8 cellular contexts compared by ENCODE assay signal in genomic region chr12:57240926-57241555, GRCh38. TPM values are rescaled to one million over a fixed set of nuclear protein-coding genes. Genes with fewer than 3 reads are reported as not detected.
DNase-seq lines count a peak whose midpoint lies in the region; ATAC-seq and TF ChIP-seq lines count a peak whose summit lies in the region.

No MANE protein-coding gene starts in this region.

- TF ChIP-seq CTCF in Caco-2 (IDR thresholded peaks at IDR 0.05; ENCODE audit: insufficient read depth in 1 of 2, low read depth in 1 of 2, low read length in 1 of 2, severe bottlenecking in 1 of 2, unreplicated experiment in 1 of 2) = no peak

- H3K27ac Mint-ChIP-seq in Caco-2 (ENCODE audit: unreplicated experiment) = peak overlapping the region; percentile 44
- no peak overlapping the region for H3K27ac Mint-ChIP-seq in activated T-helper 2 cell treated with anti-CD3 and anti-CD28 coated beads, Interferon-gamma antibody, Interleukin-2, Interleukin-4, amounts not matched to agents 10 μg/mL and 5 μg/mL and 100 μg/mL, durations not matched to agents 14 hours and 24 hours and 36 hours
- peak overlapping the region; percentile 64 for H3K27ac Mint-ChIP-seq in memory B cell

- peak overlapping the region; percentile 79 for H3K4me3 Mint-ChIP-seq in Caco-2 (ENCODE audit: unreplicated experiment)
- peak overlapping the region; percentile 91 for H3K4me3 Mint-ChIP-seq in activated T-helper 2 cell treated with anti-CD3 and anti-CD28 coated beads, Interferon-gamma antibody, Interleukin-2, Interleukin-4, amounts not matched to agents 10 μg/mL and 5 μg/mL and 100 μg/mL, durations not matched to agents 14 hours and 24 hours and 36 hours (ENCODE audit: low read depth)
- peak overlapping the region; percentile 86 for H3K4me3 Mint-ChIP-seq in memory B cell

- no peaks in the 10 kb centered on the region for H3K9me3 ChIP-seq in Caco-2

- H3K9me3 Mint-ChIP-seq in Caco-2 (ENCODE audit: unreplicated experiment) (no peaks in the 10 kb centered on the region), memory B cell (no peaks in the 10 kb centered on the region)
- H3K9me3 Mint-ChIP-seq in activated T-helper 2 cell treated with anti-CD3 and anti-CD28 coated beads, Interferon-gamma antibody, Interleukin-2, Interleukin-4, amounts not matched to agents 10 μg/mL and 5 μg/mL and 100 μg/mL, durations not matched to agents 14 hours and 24 hours and 36 hours = no peaks in the 10 kb centered on the region

- POLR2A ChIA-PET in Caco-2 (lab: Charles Lee) = interaction anchor here (0.5 to 3.3 kb wide), 2 partner anchors 11 to 214 kb away, joined by 5 to 36 read pairs; partner anchors contain the start of genes INHBE and SHMT2

- H3K4me1 Mint-ChIP-seq in Caco-2 (ENCODE audit: low read depth, unreplicated experiment) (peaks cover 43% of the 10 kb centered on the region), memory B cell (peaks cover 48% of the 10 kb centered on the region)
- peaks cover 40% of the 10 kb centered on the region for H3K4me1 Mint-ChIP-seq in activated T-helper 2 cell treated with anti-CD3 and anti-CD28 coated beads, Interferon-gamma antibody, Interleukin-2, Interleukin-4, amounts not matched to agents 10 μg/mL and 5 μg/mL and 100 μg/mL, durations not matched to agents 14 hours and 24 hours and 36 hours (ENCODE audit: low read depth)

- H3K36me3 ChIP-seq in Caco-2 (ENCODE audit: control insufficient read depth, insufficient read depth, low read length) = no peaks in the 10 kb centered on the region

- ATAC-seq in memory B cell (ENCODE audit: low read depth) = no peak
- ATAC-seq in GM18511 (IDR thresholded peaks at IDR 0.05; ENCODE audit: unreplicated experiment) = no peak
- no peak for ATAC-seq in HG03520 (IDR thresholded peaks at IDR 0.05; ENCODE audit: unreplicated experiment)

- H3K4me3 ChIP-seq in Caco-2 (ENCODE audit: low read depth, low read length) = peak overlapping the region; percentile 35

- peaks cover 9% of the 10 kb centered on the region for H3K27me3 ChIP-seq in Caco-2 (replicated peaks; ENCODE audit: control insufficient read depth, insufficient read depth, low read length)

- no TSS peak for BruUV-seq in Caco-2 (replicated peaks; lab: Mats Ljungman, UMichigan)

- intact Hi-C loops in Caco-2 (cut with micrococcal nuclease; ENCODE audit: unreplicated experiment) = no loop called here
- intact Hi-C loops in activated T-helper 2 cell treated with anti-CD3 and anti-CD28 coated beads, Interferon-gamma antibody, Interleukin-2, Interleukin-4, amounts not matched to agents 10 μg/mL and 5 μg/mL and 100 μg/mL, durations not matched to agents 14 hours and 24 hours and 36 hours (cut with micrococcal nuclease) = loop anchor here (5.0 kb wide), 1 partner anchor 381 kb away; no protein-coding TSS in a partner anchor

- peaks cover 7% of the 10 kb centered on the region for H3K27me3 Mint-ChIP-seq in Caco-2 (ENCODE audit: insufficient read depth, unreplicated experiment)
- H3K27me3 Mint-ChIP-seq in activated T-helper 2 cell treated with anti-CD3 and anti-CD28 coated beads, Interferon-gamma antibody, Interleukin-2, Interleukin-4, amounts not matched to agents 10 μg/mL and 5 μg/mL and 100 μg/mL, durations not matched to agents 14 hours and 24 hours and 36 hours (ENCODE audit: low read depth) = peaks cover 39% of the 10 kb centered on the region
- peaks cover 5% of the 10 kb centered on the region for H3K27me3 Mint-ChIP-seq in memory B cell

- H3K36me3 Mint-ChIP-seq in Caco-2 (ENCODE audit: insufficient read depth, unreplicated experiment) (peaks cover 55% of the 10 kb centered on the region), memory B cell (no peaks in the 10 kb centered on the region)
- peaks cover 10% of the 10 kb centered on the region for H3K36me3 Mint-ChIP-seq in activated T-helper 2 cell treated with anti-CD3 and anti-CD28 coated beads, Interferon-gamma antibody, Interleukin-2, Interleukin-4, amounts not matched to agents 10 μg/mL and 5 μg/mL and 100 μg/mL, durations not matched to agents 14 hours and 24 hours and 36 hours (ENCODE audit: low read depth)

- H3K4me1 ChIP-seq in Caco-2 = peaks cover 19% of the 10 kb centered on the region

- DNase-seq in Caco-2 = peak in 1 of 2 experiments; percentile 47
- DNase-seq in HuH-7.5 (ENCODE audit: low spot score) = peak; percentile 78
- no peak for DNase-seq in activated T-helper 2 cell treated with anti-CD3 and anti-CD28 coated beads, Interferon-gamma antibody, Interleukin-2, Interleukin-4, amounts not matched to agents 10 μg/mL and 5 μg/mL and 100 μg/mL, durations not matched to agents 14 hours and 24 hours and 36 hours (ENCODE audit: low spot score)
- DNase-seq in memory B cell (ENCODE audit: low spot score in 2 of 2) = peak in 1 of 2 donors; percentile 51
- no peak for DNase-seq in 8988T
- no peak for DNase-seq in AG08395 (ENCODE audit: low spot score)

- CTCF ChIA-PET in Caco-2 (lab: Charles Lee) = interaction anchor here (0.5 to 6.4 kb wide), 6 partner anchors 11 to 212 kb away, joined by 3 to 80 read pairs (median 6); partner anchors contain the start of gene SHMT2

RNA-seq across cellular contexts. Expression of gene STAC3, which starts 9.9 kb away (rescaled TPM):
- total RNA-seq in Caco-2 (2022) = 0.70 and 1.3 TPM in 2 replicates
- 5.6 and 6.1 TPM in 2 replicates for total RNA-seq in activated T-helper 2 cell treated with anti-CD3 and anti-CD28 coated beads, Interferon-gamma antibody, Interleukin-2, Interleukin-4, amounts not matched to agents 10 μg/mL and 5 μg/mL and 100 μg/mL, durations not matched to agents 14 hours and 24 hours and 36 hours

RNA-seq across cellular contexts. Expression of gene SHMT2, which starts 11.5 kb away (rescaled TPM):
- total RNA-seq in Caco-2 (2022) = 387 and 466 TPM in 2 replicates
- 295 and 307 TPM in 2 replicates for total RNA-seq in activated T-helper 2 cell treated with anti-CD3 and anti-CD28 coated beads, Interferon-gamma antibody, Interleukin-2, Interleukin-4, amounts not matched to agents 10 μg/mL and 5 μg/mL and 100 μg/mL, durations not matched to agents 14 hours and 24 hours and 36 hours

RNA-seq across cellular contexts. Expression of gene NXPH4, which starts 24.4 kb away (rescaled TPM):
- total RNA-seq in Caco-2 (2022) = 10.0 and 10.6 TPM in 2 replicates
- total RNA-seq in activated T-helper 2 cell treated with anti-CD3 and anti-CD28 coated beads, Interferon-gamma antibody, Interleukin-2, Interleukin-4, amounts not matched to agents 10 μg/mL and 5 μg/mL and 100 μg/mL, durations not matched to agents 14 hours and 24 hours and 36 hours = 0.82 and 0.90 TPM in 2 replicates
